ENCODE assay signal across 11 cellular contexts in the genomic region with DNA sequence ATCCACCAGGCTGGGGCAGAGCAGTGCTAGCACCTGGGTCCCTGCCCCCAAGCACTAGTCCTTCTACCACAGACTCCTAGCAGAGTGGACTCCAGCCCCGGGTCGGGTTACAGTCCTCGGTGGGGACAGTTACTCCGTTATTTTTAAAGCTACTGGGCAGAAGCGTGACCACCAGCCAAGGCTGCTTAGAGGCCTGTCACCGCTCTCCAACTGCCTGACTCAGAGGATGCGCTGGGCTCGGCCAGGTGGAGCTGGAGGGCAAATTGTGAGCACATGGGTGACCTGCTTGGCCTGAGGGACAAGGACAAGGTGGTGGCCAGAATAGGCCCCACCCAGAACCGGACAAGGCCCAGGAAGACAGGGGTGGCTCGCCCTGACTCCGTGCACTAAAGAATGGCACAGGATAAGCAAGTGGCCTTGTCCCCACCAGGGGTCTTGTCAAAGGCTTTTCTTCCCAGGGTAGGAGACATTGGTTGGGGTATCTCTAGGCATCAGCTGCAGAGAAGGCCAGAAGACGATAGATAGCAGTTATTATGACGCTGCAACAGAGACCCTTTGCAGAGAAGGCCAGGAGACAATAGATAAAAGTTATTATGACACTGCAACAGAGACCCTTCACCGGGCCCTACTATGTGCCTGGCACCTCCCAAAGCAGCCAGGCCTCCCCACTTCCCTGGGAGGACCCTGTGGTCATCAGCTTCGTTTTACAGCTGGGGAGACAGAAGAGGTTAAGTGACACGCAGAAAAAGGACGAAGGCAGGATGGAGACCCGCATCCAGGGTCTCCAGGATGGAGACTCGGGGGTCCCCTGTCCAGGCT. TPM values are rescaled to one million over a fixed set of nuclear protein-coding genes. Genes with fewer than 3 reads are reported as not detected.
DNase-seq lines count a peak whose midpoint lies in the region; ATAC-seq and TF ChIP-seq lines count a peak whose summit lies in the region.
"Had no signal": no experiment of that assay in that cellular context is flagged by ENCODE, and none has a peak within 500 bp of the region (broad histone marks: within the 10 kb centered on the region; RNA-seq: fewer than 3 reads in every experiment).

No MANE protein-coding gene starts in this region.

- DNase-seq in activated naive CD4-positive, alpha-beta T cell treated with anti-CD3 and anti-CD28 coated beads, Interleukin-2, amount 50 U/mL, for 72 hours (ENCODE audit: low spot score in 2 of 2), result no peak
- DNase-seq in WTC11 (ENCODE audit: low spot score) (no peak), islet precursor cell (peak; percentile 71), GM19240 (ENCODE audit: insufficient read length, low spot score) (no peak)
- DNase-seq: effector CD4-positive, alpha-beta T cell; Kasumi-1; SW 1271 had no signal

- H3K27ac ChIP-seq in subcutaneous abdominal adipose tissue (ENCODE audit: low read depth, low read length), result no peak overlapping the region

- no peaks in the 10 kb centered on the region for H3K27me3 ChIP-seq in subcutaneous abdominal adipose tissue (ENCODE audit: control insufficient read depth in 5 of 5, insufficient read depth in 4 of 5, low read length in 5 of 5)

- peak overlapping the region; percentile 56 for H3K4me3 Mint-ChIP-seq in activated naive CD4-positive, alpha-beta T cell treated with anti-CD3 and anti-CD28 coated beads, Interleukin-2, amount 50 U/mL, for 24 hours
- peak overlapping the region; percentile 60 for H3K4me3 Mint-ChIP-seq in WTC11

- H3K36me3 ChIP-seq in subcutaneous abdominal adipose tissue (ENCODE audit: control insufficient read depth in 5 of 5, insufficient read depth in 5 of 5, low read length in 5 of 5), result peaks cover 0 to 6% (median 4%) of the 10 kb centered on the region in 5 donors

- POLR2A ChIA-PET in WTC11 (lab: Charles Lee), result no interaction called here

- peak overlapping the region in 1 of 5 donors; percentile 43 for H3K9ac ChIP-seq in subcutaneous abdominal adipose tissue (ENCODE audit: low read length in 5 of 5)

- no peaks in the 10 kb centered on the region for H3K9me3 ChIP-seq in subcutaneous abdominal adipose tissue (ENCODE audit: control insufficient read depth in 5 of 5, low read length in 5 of 5)

- no peak for ATAC-seq in activated naive CD4-positive, alpha-beta T cell treated with anti-CD3 and anti-CD28 coated beads, Interleukin-2, amount 50 U/mL, for 72 hours
- ATAC-seq in WTC11 (no peak), HG02623 (IDR thresholded peaks at IDR 0.05; ENCODE audit: unreplicated experiment) (no peak), GM18868 (IDR thresholded peaks at IDR 0.05; ENCODE audit: unreplicated experiment) (no peak)

- H3K4me1 Mint-ChIP-seq in activated naive CD4-positive, alpha-beta T cell treated with anti-CD3 and anti-CD28 coated beads, Interleukin-2, amount 50 U/mL, for 24 hours, result peaks cover 12% of the 10 kb centered on the region
- peaks cover 19% of the 10 kb centered on the region for H3K4me1 Mint-ChIP-seq in WTC11

- no peaks in the 10 kb centered on the region for H3K27me3 Mint-ChIP-seq in activated naive CD4-positive, alpha-beta T cell treated with anti-CD3 and anti-CD28 coated beads, Interleukin-2, amount 50 U/mL, for 24 hours
- peaks cover 5% of the 10 kb centered on the region for H3K27me3 Mint-ChIP-seq in WTC11 (ENCODE audit: low read depth)

- CTCF ChIA-PET in WTC11 (lab: Charles Lee), result interaction anchor here (1.7 to 1.8 kb wide), 2 partner anchors 10 to 104 kb away, joined by 6 to 8 read pairs; a partner anchor contains a TSS

- H3K9me3 Mint-ChIP-seq in activated naive CD4-positive, alpha-beta T cell treated with anti-CD3 and anti-CD28 coated beads, Interleukin-2, amount 50 U/mL, for 24 hours, result no peaks in the 10 kb centered on the region
- no peaks in the 10 kb centered on the region for H3K9me3 Mint-ChIP-seq in activated naive CD4-positive, alpha-beta T cell treated with anti-CD3 and anti-CD28 coated beads, Interleukin-2, amount 50 U/mL, for 72 hours
- H3K9me3 Mint-ChIP-seq in WTC11, result no peaks in the 10 kb centered on the region

- peaks cover 0 to 38% (median 34%) of the 10 kb centered on the region in 5 donors for H3K4me1 ChIP-seq in subcutaneous abdominal adipose tissue (ENCODE audit: control insufficient read depth in 5 of 5, insufficient read depth in 5 of 5, low read length in 5 of 5)

- peak overlapping the region in 3 of 5 donors; percentile 11 to 80 (median 68) for H3K4me3 ChIP-seq in subcutaneous abdominal adipose tissue (ENCODE audit: low read depth in 1 of 5, low read length in 5 of 5)

- H3K36me3 Mint-ChIP-seq in activated naive CD4-positive, alpha-beta T cell treated with anti-CD3 and anti-CD28 coated beads, Interleukin-2, amount 50 U/mL, for 24 hours, result no peaks in the 10 kb centered on the region
- H3K36me3 Mint-ChIP-seq in activated naive CD4-positive, alpha-beta T cell treated with anti-CD3 and anti-CD28 coated beads, Interleukin-2, amount 50 U/mL, for 72 hours, result no peaks in the 10 kb centered on the region
- H3K36me3 Mint-ChIP-seq in WTC11, result no peaks in the 10 kb centered on the region

- H3K27ac Mint-ChIP-seq in activated naive CD4-positive, alpha-beta T cell treated with anti-CD3 and anti-CD28 coated beads, Interleukin-2, amount 50 U/mL, for 24 hours, result no peak overlapping the region
- H3K27ac Mint-ChIP-seq in activated naive CD4-positive, alpha-beta T cell treated with anti-CD3 and anti-CD28 coated beads, Interleukin-2, amount 50 U/mL, for 72 hours, result no peak overlapping the region
- no peak overlapping the region for H3K27ac Mint-ChIP-seq in WTC11

- TF ChIP-seq CTCF in WTC11 (IDR thresholded peaks at IDR 0.05), result no peak

TF ChIP-seq in WTC11, 78 proteins besides CTCF, POLR2A, EP300 and RAD21:
- TF ChIP-seq, protein P1, sequence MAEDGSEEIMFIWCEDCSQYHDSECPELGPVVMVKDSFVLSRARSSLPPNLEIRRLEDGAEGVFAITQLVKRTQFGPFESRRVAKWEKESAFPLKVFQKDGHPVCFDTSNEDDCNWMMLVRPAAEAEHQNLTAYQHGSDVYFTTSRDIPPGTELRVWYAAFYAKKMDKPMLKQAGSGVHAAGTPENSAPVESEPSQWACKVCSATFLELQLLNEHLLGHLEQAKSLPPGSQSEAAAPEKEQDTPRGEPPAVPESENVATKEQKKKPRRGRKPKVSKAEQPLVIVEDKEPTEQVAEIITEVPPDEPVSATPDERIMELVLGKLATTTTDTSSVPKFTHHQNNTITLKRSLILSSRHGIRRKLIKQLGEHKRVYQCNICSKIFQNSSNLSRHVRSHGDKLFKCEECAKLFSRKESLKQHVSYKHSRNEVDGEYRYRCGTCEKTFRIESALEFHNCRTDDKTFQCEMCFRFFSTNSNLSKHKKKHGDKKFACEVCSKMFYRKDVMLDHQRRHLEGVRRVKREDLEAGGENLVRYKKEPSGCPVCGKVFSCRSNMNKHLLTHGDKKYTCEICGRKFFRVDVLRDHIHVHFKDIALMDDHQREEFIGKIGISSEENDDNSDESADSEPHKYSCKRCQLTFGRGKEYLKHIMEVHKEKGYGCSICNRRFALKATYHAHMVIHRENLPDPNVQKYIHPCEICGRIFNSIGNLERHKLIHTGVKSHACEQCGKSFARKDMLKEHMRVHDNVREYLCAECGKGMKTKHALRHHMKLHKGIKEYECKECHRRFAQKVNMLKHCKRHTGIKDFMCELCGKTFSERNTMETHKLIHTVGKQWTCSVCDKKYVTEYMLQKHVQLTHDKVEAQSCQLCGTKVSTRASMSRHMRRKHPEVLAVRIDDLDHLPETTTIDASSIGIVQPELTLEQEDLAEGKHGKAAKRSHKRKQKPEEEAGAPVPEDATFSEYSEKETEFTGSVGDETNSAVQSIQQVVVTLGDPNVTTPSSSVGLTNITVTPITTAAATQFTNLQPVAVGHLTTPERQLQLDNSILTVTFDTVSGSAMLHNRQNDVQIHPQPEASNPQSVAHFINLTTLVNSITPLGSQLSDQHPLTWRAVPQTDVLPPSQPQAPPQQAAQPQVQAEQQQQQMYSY (CRISPR knock-in tag; IDR thresholded peaks at IDR 0.05), result no peak
- TF ChIP-seq, protein P2, sequence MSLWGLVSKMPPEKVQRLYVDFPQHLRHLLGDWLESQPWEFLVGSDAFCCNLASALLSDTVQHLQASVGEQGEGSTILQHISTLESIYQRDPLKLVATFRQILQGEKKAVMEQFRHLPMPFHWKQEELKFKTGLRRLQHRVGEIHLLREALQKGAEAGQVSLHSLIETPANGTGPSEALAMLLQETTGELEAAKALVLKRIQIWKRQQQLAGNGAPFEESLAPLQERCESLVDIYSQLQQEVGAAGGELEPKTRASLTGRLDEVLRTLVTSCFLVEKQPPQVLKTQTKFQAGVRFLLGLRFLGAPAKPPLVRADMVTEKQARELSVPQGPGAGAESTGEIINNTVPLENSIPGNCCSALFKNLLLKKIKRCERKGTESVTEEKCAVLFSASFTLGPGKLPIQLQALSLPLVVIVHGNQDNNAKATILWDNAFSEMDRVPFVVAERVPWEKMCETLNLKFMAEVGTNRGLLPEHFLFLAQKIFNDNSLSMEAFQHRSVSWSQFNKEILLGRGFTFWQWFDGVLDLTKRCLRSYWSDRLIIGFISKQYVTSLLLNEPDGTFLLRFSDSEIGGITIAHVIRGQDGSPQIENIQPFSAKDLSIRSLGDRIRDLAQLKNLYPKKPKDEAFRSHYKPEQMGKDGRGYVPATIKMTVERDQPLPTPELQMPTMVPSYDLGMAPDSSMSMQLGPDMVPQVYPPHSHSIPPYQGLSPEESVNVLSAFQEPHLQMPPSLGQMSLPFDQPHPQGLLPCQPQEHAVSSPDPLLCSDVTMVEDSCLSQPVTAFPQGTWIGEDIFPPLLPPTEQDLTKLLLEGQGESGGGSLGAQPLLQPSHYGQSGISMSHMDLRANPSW (CRISPR knock-in tag; conservative IDR thresholded peaks at IDR 0.05; ENCODE audit: low read depth), result no peak
- no peak for TF ChIP-seq ZNF317 (CRISPR knock-in tag; IDR thresholded peaks at IDR 0.05; ENCODE audit: borderline replicate concordance, low read depth)
- TF ChIP-seq TP53 (CRISPR knock-in tag; IDR thresholded peaks at IDR 0.05), result no peak

RNA-seq across cellular contexts. Expression of a gene that starts 1.6 kb away (rescaled TPM):
- total RNA-seq in activated naive CD4-positive, alpha-beta T cell treated with anti-CD3 and anti-CD28 coated beads, Interleukin-2, amount 50 U/mL, for 72 hours, result 1 to 10 TPM; 8.9 to 9.5 TPM
- total RNA-seq in WTC11 (2021), result 4.8 to 6.3 TPM (median 5.8 TPM) in 3 replicates

RNA-seq across cellular contexts. Expression of a gene that starts 10.4 kb away (rescaled TPM):
- total RNA-seq in activated naive CD4-positive, alpha-beta T cell treated with anti-CD3 and anti-CD28 coated beads, Interleukin-2, amount 50 U/mL, for 72 hours, result 10 to 100 TPM; 30.3 to 30.8 TPM
- 17.3 to 28.1 TPM (median 23.9 TPM) in 3 replicates for total RNA-seq in WTC11 (2021)

RNA-seq across cellular contexts. Expression of a gene that starts 15.8 kb away (rescaled TPM):
- total RNA-seq in activated naive CD4-positive, alpha-beta T cell treated with anti-CD3 and anti-CD28 coated beads, Interleukin-2, amount 50 U/mL, for 72 hours, result 100 to 1,000 TPM in 1 of 2 donors, 10 to 100 TPM in 1; 99.9 to 180 TPM
- 133 to 150 TPM (median 146 TPM) in 3 replicates for total RNA-seq in WTC11 (2021)
